Comparison of ENCODE assay signal across 11 cellular contexts in the genomic region with DNA sequence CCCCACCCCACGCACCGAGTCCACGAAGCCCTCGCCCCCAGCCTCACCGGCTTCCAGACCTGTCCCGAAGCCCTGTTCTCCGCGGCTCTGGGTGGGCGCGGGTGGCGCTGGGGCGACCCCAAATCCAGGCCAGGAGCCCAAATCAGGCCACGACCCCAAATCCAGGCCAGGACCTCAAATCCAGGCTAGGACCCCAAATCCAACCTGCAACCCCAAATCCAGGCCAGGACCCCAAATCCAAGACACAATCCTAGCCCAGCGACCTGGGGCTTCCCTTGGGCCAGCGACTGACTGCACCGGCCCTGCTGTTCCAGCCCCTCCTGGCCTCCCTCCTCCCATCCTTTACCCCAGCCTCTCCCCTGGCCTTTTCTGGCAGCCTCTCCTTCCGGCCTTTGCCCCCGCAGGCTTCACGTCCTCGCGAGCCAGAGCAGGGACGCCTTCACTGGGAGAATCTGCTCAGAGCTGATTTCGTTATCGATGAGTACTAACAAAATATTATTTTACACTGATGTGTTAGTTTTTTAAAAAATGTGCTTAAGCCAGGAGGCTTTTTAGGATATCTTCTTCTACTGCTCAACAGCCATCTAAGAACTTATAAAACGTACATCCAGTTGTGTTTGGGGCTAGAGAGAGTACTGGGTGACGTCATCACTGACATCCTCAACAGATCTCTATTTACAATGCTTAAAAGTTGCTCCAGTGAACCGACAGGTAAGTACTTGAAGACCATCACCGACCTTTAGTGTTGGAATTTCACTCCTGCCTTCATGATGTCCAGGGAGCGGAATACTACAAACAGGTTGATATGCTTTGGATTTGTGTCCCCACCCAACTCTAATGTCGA. TPM values are rescaled to one million over a fixed set of nuclear protein-coding genes. Genes with fewer than 3 reads are reported as not detected.
DNase-seq lines count a peak whose midpoint lies in the region; ATAC-seq and TF ChIP-seq lines count a peak whose summit lies in the region.
"Had no signal": no experiment of that assay in that cellular context is flagged by ENCODE, and none has a peak within 500 bp of the region (broad histone marks: within the 10 kb centered on the region; RNA-seq: fewer than 3 reads in every experiment).

No MANE protein-coding gene starts in this region.

- no peaks in the 10 kb centered on the region for H3K9me3 ChIP-seq in upper lobe of left lung

- WGBS in upper lobe of left lung, 2 donors = 83 to 87% methylated on average over 19 to 29 of the region's 30 CpGs

- H3K36me3 Mint-ChIP-seq in activated naive CD8-positive, alpha-beta T cell treated with anti-CD3 and anti-CD28 coated beads, Interleukin-2, amount 10 ng/mL, durations not matched to agents 7 days and 5 days = peaks cover 3% of the 10 kb centered on the region
- peaks cover 2% of the 10 kb centered on the region for H3K36me3 Mint-ChIP-seq in activated naive CD8-positive, alpha-beta T cell treated with anti-CD3 and anti-CD28 coated beads for 36 hours
- H3K36me3 Mint-ChIP-seq in natural killer cell treated with Interleukin-12 subunit alpha and Interleukin-12 subunit beta and Interleukin-15 and Interleukin-18, amount 100 ng/mL, for 72 hours = no peaks in the 10 kb centered on the region
- H3K36me3 Mint-ChIP-seq: T-cell had no signal

- no peaks in the 10 kb centered on the region for H3K36me3 ChIP-seq in upper lobe of left lung

- H3K4me3 Mint-ChIP-seq in activated naive CD8-positive, alpha-beta T cell treated with anti-CD3 and anti-CD28 coated beads, Interleukin-2, amount 10 ng/mL, durations not matched to agents 7 days and 5 days = peak overlapping the region; percentile 20
- no peak overlapping the region for H3K4me3 Mint-ChIP-seq in activated naive CD8-positive, alpha-beta T cell treated with anti-CD3 and anti-CD28 coated beads for 36 hours
- H3K4me3 Mint-ChIP-seq in natural killer cell treated with Interleukin-12 subunit alpha and Interleukin-12 subunit beta and Interleukin-15 and Interleukin-18, amount 100 ng/mL, for 72 hours = no peak overlapping the region

- ATAC-seq in activated naive CD8-positive, alpha-beta T cell treated with anti-CD3 and anti-CD28 coated beads, Interleukin-2, amount 10 ng/mL, durations not matched to agents 7 days and 5 days (ENCODE audit: low read depth) = no peak
- no peak for ATAC-seq in upper lobe of left lung (ENCODE audit: low FRiP score in 2 of 2)
- no peak for ATAC-seq in natural killer cell treated with Interleukin-12 subunit alpha and Interleukin-12 subunit beta and Interleukin-15 and Interleukin-18, amount 100 ng/mL, for 72 hours

- H3K27ac ChIP-seq in upper lobe of left lung = peak overlapping the region; percentile 36 to 73 (median 56)

- peaks cover 9 to 13% (median 11%) of the 10 kb centered on the region in 4 donors for H3K4me1 ChIP-seq in upper lobe of left lung

- TF ChIP-seq EP300 in upper lobe of left lung (IDR thresholded peaks at IDR 0.05) = no peak

- POLR2A ChIA-PET in activated naive CD8-positive, alpha-beta T cell treated with anti-CD3 and anti-CD28 coated beads, Interleukin-2, amount 10 ng/mL, durations not matched to agents 7 days and 5 days (lab: Charles Lee) = no interaction called here

- peaks cover 32% of the 10 kb centered on the region for H3K27me3 Mint-ChIP-seq in activated naive CD8-positive, alpha-beta T cell treated with anti-CD3 and anti-CD28 coated beads, Interleukin-2, amount 10 ng/mL, durations not matched to agents 7 days and 5 days
- peaks cover 44% of the 10 kb centered on the region for H3K27me3 Mint-ChIP-seq in activated naive CD8-positive, alpha-beta T cell treated with anti-CD3 and anti-CD28 coated beads for 36 hours
- peaks cover 29 to 37% of the 10 kb centered on the region in 2 donors for H3K27me3 Mint-ChIP-seq in natural killer cell treated with Interleukin-12 subunit alpha and Interleukin-12 subunit beta and Interleukin-15 and Interleukin-18, amount 100 ng/mL, for 72 hours

- H3K9me3 Mint-ChIP-seq in activated naive CD8-positive, alpha-beta T cell treated with anti-CD3 and anti-CD28 coated beads, Interleukin-2, amount 10 ng/mL, durations not matched to agents 7 days and 5 days = no peaks in the 10 kb centered on the region
- H3K9me3 Mint-ChIP-seq in activated naive CD8-positive, alpha-beta T cell treated with anti-CD3 and anti-CD28 coated beads for 36 hours = no peaks in the 10 kb centered on the region
- H3K9me3 Mint-ChIP-seq in natural killer cell treated with Interleukin-12 subunit alpha and Interleukin-12 subunit beta and Interleukin-15 and Interleukin-18, amount 100 ng/mL, for 72 hours = no peaks in the 10 kb centered on the region
- H3K9me3 Mint-ChIP-seq: T-cell had no signal

- peaks cover 4% of the 10 kb centered on the region for H3K4me1 Mint-ChIP-seq in activated naive CD8-positive, alpha-beta T cell treated with anti-CD3 and anti-CD28 coated beads, Interleukin-2, amount 10 ng/mL, durations not matched to agents 7 days and 5 days
- H3K4me1 Mint-ChIP-seq in activated naive CD8-positive, alpha-beta T cell treated with anti-CD3 and anti-CD28 coated beads for 36 hours = peaks cover 1% of the 10 kb centered on the region
- peaks cover 0 to 5% of the 10 kb centered on the region in 2 donors for H3K4me1 Mint-ChIP-seq in natural killer cell treated with Interleukin-12 subunit alpha and Interleukin-12 subunit beta and Interleukin-15 and Interleukin-18, amount 100 ng/mL, for 72 hours (ENCODE audit: low read depth in 2 of 2)

- no peak overlapping the region for H3K27ac Mint-ChIP-seq in activated naive CD8-positive, alpha-beta T cell treated with anti-CD3 and anti-CD28 coated beads, Interleukin-2, amount 10 ng/mL, durations not matched to agents 7 days and 5 days
- no peak overlapping the region for H3K27ac Mint-ChIP-seq in activated naive CD8-positive, alpha-beta T cell treated with anti-CD3 and anti-CD28 coated beads for 36 hours
- H3K27ac Mint-ChIP-seq in natural killer cell treated with Interleukin-12 subunit alpha and Interleukin-12 subunit beta and Interleukin-15 and Interleukin-18, amount 100 ng/mL, for 72 hours = no peak overlapping the region
- H3K27ac Mint-ChIP-seq: T-cell had no signal

- H3K27me3 ChIP-seq in upper lobe of left lung = peaks cover 0 to 7% (median 4%) of the 10 kb centered on the region in 4 donors

- TF ChIP-seq POLR2A in upper lobe of left lung (IDR thresholded peaks at IDR 0.05) = no peak

- DNase-seq in activated naive CD8-positive, alpha-beta T cell treated with anti-CD3 and anti-CD28 coated beads, Interleukin-2, amount 10 ng/mL, durations not matched to agents 7 days and 5 days = no peak
- DNase-seq in activated naive CD8-positive, alpha-beta T cell treated with anti-CD3 and anti-CD28 coated beads for 36 hours = no peak
- DNase-seq in ecto neural progenitor cell (ENCODE audit: low spot score) = peak; percentile 42
- peak; percentile 64 for DNase-seq in mesenteric fat pad (ENCODE audit: low spot score)
- no peak for DNase-seq in upper lobe of left lung
- DNase-seq in natural killer cell treated with Interleukin-12 subunit alpha and Interleukin-12 subunit beta and Interleukin-15 and Interleukin-18, amount 100 ng/mL, for 72 hours (ENCODE audit: low spot score) = no peak
- DNase-seq in activated gamma-delta T cell treated with Interleukin-2 at 50 U/mL for 16 hours = no peak
- DNase-seq in activated CD4-positive, CD25-positive, alpha-beta regulatory T cell (lab: John Stamatoyannopoulos, UW) = no peak
- DNase-seq: anterior cingulate cortex, DMS79 treated with DMSO at 0.1 percent for 48 hours had no signal

- peak in 3 of 6 experiments; percentile 1 to 21 (median 20) for TF ChIP-seq CTCF in upper lobe of left lung (IDR thresholded peaks at IDR 0.05)

- H3K4me3 ChIP-seq in upper lobe of left lung = peak overlapping the region in 3 of 4 donors; percentile 27 to 38 (median 32)

RNA-seq across cellular contexts. Expression of gene TRIP13, which starts 34.7 kb away (rescaled TPM):
- total RNA-seq in activated naive CD8-positive, alpha-beta T cell treated with anti-CD3 and anti-CD28 coated beads, Interleukin-2, amount 10 ng/mL, durations not matched to agents 7 days and 5 days = 10 to 100 TPM; 18.3 to 20.9 TPM
- 10 to 100 TPM; 44.2 to 44.6 TPM for total RNA-seq in activated naive CD8-positive, alpha-beta T cell treated with anti-CD3 and anti-CD28 coated beads for 36 hours
- total RNA-seq in mesenteric fat pad (1.2 TPM), upper lobe of left lung (1 to 10 TPM; 1.0 to 2.1 (median 1.5) TPM)
- total RNA-seq in natural killer cell treated with Interleukin-12 subunit alpha and Interleukin-12 subunit beta and Interleukin-15 and Interleukin-18, amount 100 ng/mL, for 72 hours = 10 to 100 TPM; 17.6 to 30.9 TPM

RNA-seq across cellular contexts. Expression of gene BRD9, which starts 34.8 kb away (rescaled TPM):
- total RNA-seq in activated naive CD8-positive, alpha-beta T cell treated with anti-CD3 and anti-CD28 coated beads, Interleukin-2, amount 10 ng/mL, durations not matched to agents 7 days and 5 days = 10 to 100 TPM; 63.5 to 65.6 TPM
- 10 to 100 TPM; 50.1 to 51.6 TPM for total RNA-seq in activated naive CD8-positive, alpha-beta T cell treated with anti-CD3 and anti-CD28 coated beads for 36 hours
- total RNA-seq in mesenteric fat pad (38.2 TPM), upper lobe of left lung (100 to 1,000 TPM in 1 of 6 donors, 10 to 100 TPM in 5; 37.5 to 160 (median 42.3) TPM)
- 100 to 1,000 TPM in 1 of 2 donors, 10 to 100 TPM in 1; 52.7 to 136 TPM for total RNA-seq in natural killer cell treated with Interleukin-12 subunit alpha and Interleukin-12 subunit beta and Interleukin-15 and Interleukin-18, amount 100 ng/mL, for 72 hours

Comparison
In these comparisons a context has a peak if more than half of its experiments do, and no peak if none do; other contexts are left out.
1. DNase-seq: peak in ecto neural progenitor cell (single experiment) and mesenteric fat pad (single experiment); none in activated naive CD8-positive, alpha-beta T cell treated with anti-CD3 and anti-CD28 coated beads, Interleukin-2, amount 10 ng/mL, durations not matched to agents 7 days and 5 days (single experiment), activated naive CD8-positive, alpha-beta T cell treated with anti-CD3 and anti-CD28 coated beads for 36 hours (single experiment), upper lobe of left lung (0 of 2), natural killer cell treated with Interleukin-12 subunit alpha and Interleukin-12 subunit beta and Interleukin-15 and Interleukin-18, amount 100 ng/mL, for 72 hours (single experiment), activated gamma-delta T cell treated with Interleukin-2 at 50 U/mL for 16 hours (single experiment) and activated CD4-positive, CD25-positive, alpha-beta regulatory T cell (0 of 4).